In genomic region chr16:88941051-88941932, GRCh38 we compare ENCODE assay signal across 8 cellular contexts. TPM values are rescaled to one million over a fixed set of nuclear protein-coding genes. Genes with fewer than 3 reads are reported as not detected.
DNase-seq lines count a peak whose midpoint lies in the region; ATAC-seq and TF ChIP-seq lines count a peak whose summit lies in the region.

No MANE protein-coding gene starts in this region.

- TF ChIP-seq CTCF in DND-41 (IDR thresholded peaks at IDR 0.05; ENCODE audit: borderline replicate concordance, extremely low read depth, low read length, poor library complexity, severe bottlenecking) = no peak

- H3K79me2 ChIP-seq in DND-41 (ENCODE audit: insufficient read depth, low read length) = no peaks in the 10 kb centered on the region

- H3K4me3 ChIP-seq in DND-41 (ENCODE audit: low read depth in 1 of 2, low read length in 2 of 2) = peak overlapping the region in 1 of 2 experiments; percentile 51; a peak in 2 of 4 replicates
- H3K4me3 ChIP-seq in mononuclear cell (ENCODE audit: low read length) = peak overlapping the region; percentile 47

- H4K20me1 ChIP-seq in DND-41 (ENCODE audit: insufficient read depth, low read length) = peaks cover 38% of the 10 kb centered on the region

- peaks cover 14% of the 10 kb centered on the region for H3K4me1 ChIP-seq in DND-41 (ENCODE audit: insufficient read depth, low read length)
- H3K4me1 ChIP-seq in mononuclear cell (ENCODE audit: insufficient read depth, low read length) = peaks cover 53% of the 10 kb centered on the region

- peak overlapping the region; percentile 71 for H3K4me2 ChIP-seq in DND-41 (ENCODE audit: insufficient read depth, low read length)

- H3K9me3 ChIP-seq in DND-41 (ENCODE audit: insufficient read depth, low read length, severe bottlenecking) = no peaks in the 10 kb centered on the region
- no peaks in the 10 kb centered on the region for H3K9me3 ChIP-seq in mononuclear cell (ENCODE audit: low read depth, low read length)

- peaks cover 28% of the 10 kb centered on the region for H3K27me3 Mint-ChIP-seq in activated T-helper 17 cell treated with anti-CD3 and anti-CD28 coated beads, Interleukin-2, amount 50 U/mL, for 72 hours

- DNase-seq in DND-41 = peak; percentile 64
- no peak for DNase-seq in NCI-H146 treated with DMSO at 0.1 percent for 48 hours (lab: John Stamatoyannopoulos, UW; ENCODE audit: unreplicated experiment)

- H3K4me3 Mint-ChIP-seq in activated T-helper 17 cell treated with anti-CD3 and anti-CD28 coated beads, Interleukin-2, amount 50 U/mL, for 72 hours = no peak overlapping the region

- H2AFZ ChIP-seq in DND-41 (ENCODE audit: low read depth, low read length) = no peak overlapping the region; the same call in 1 of the 2 replicates

- no peaks in the 10 kb centered on the region for H3K9me3 Mint-ChIP-seq in activated T-helper 17 cell treated with anti-CD3 and anti-CD28 coated beads, Interleukin-2, amount 50 U/mL, for 72 hours

- no peaks in the 10 kb centered on the region for H3K4me1 Mint-ChIP-seq in activated T-helper 17 cell treated with anti-CD3 and anti-CD28 coated beads, Interleukin-2, amount 50 U/mL, for 72 hours

- no peak overlapping the region for H3K27ac Mint-ChIP-seq in activated T-helper 17 cell treated with anti-CD3 and anti-CD28 coated beads, Interleukin-2, amount 50 U/mL, for 72 hours

- H3K27me3 ChIP-seq in DND-41 (ENCODE audit: insufficient read depth, low read length, poor library complexity) = peaks cover 47% of the 10 kb centered on the region
- peaks cover 2% of the 10 kb centered on the region for H3K27me3 ChIP-seq in mononuclear cell (ENCODE audit: insufficient read depth, low read length)

- no peaks in the 10 kb centered on the region for H3K36me3 Mint-ChIP-seq in activated T-helper 17 cell treated with anti-CD3 and anti-CD28 coated beads, Interleukin-2, amount 50 U/mL, for 72 hours (ENCODE audit: low read depth)

- no peak overlapping the region for H3K27ac ChIP-seq in DND-41 (ENCODE audit: low read length)

- ATAC-seq in DND-41 (ENCODE audit: insufficient read depth, low read depth) (peak; percentile 53), GM21737 (IDR thresholded peaks at IDR 0.05; ENCODE audit: unreplicated experiment) (peak; percentile 31), GM18870 (IDR thresholded peaks at IDR 0.05; ENCODE audit: unreplicated experiment) (no peak), GM18520 (IDR thresholded peaks at IDR 0.05; ENCODE audit: unreplicated experiment) (no peak), GM19395 (IDR thresholded peaks at IDR 0.05; ENCODE audit: unreplicated experiment) (no peak)
- peak; percentile 15 for ATAC-seq in activated T-helper 17 cell treated with anti-CD3 and anti-CD28 coated beads, Interleukin-2, amount 50 U/mL, for 72 hours (replicated peaks)

- H3K9ac ChIP-seq in DND-41 (ENCODE audit: low read depth, low read length) = peak overlapping the region; percentile 46; the same call in 1 of the 2 replicates

- no peaks in the 10 kb centered on the region for H3K36me3 ChIP-seq in DND-41 (ENCODE audit: insufficient read depth, low read length)

RNA-seq across cellular contexts. Expression of gene CBFA2T3, which starts 35.7 kb away (rescaled TPM):
- total RNA-seq in activated T-helper 17 cell treated with anti-CD3 and anti-CD28 coated beads, Interleukin-2, amount 50 U/mL, for 72 hours = under 1 TPM in 1 of 2 donors, not detected in 1; 0.19 TPM
- 1.3 TPM for total RNA-seq in mononuclear cell

Comparison
In these comparisons a context has a peak if more than half of its experiments do, and no peak if none do; other contexts are left out.
1. ATAC-seq: peak in DND-41 (single experiment), GM21737 (single experiment) and activated T-helper 17 cell treated with anti-CD3 and anti-CD28 coated beads, Interleukin-2, amount 50 U/mL, for 72 hours (single experiment); none in GM18870 (single experiment), GM18520 (single experiment) and GM19395 (single experiment).